10 cellular contexts compared by ENCODE assay signal in the genomic region with DNA sequence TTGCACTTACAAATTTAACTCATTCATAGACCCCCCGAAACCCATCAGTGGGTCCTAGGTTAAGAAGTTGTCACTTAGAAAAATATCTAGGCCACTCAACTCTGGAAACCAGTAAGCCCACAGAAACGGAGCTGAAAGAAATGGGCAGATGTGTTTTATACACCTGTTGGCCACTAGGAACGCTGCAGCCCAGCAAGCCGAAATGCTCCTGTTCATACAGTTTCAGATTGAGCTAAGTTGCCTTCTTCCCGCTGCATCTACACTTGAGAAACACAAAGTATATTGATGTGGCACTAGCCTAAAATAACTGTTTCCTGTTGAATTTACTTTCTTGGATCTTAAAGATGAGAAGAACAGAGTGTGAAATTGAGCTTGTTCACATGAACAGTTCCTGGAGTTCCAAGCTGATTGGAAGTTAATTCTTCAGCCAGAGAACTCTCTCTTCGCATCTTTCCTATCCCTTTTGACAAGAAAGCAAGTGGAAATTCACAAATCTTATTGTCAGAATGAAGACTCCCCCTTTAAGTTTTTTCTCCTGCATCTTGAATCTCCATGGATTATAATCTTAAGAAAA.
DNase-seq lines count a peak whose midpoint lies in the region; ATAC-seq, FAIRE-seq and TF ChIP-seq lines count a peak whose summit lies in the region.
"Had no signal": no experiment of that assay in that cellular context is flagged by ENCODE, and none has a peak within 500 bp of the region (broad histone marks: within the 10 kb centered on the region; RNA-seq: fewer than 3 reads in every experiment).

No MANE protein-coding gene starts in this region.

- BruUV-seq in Panc1 (replicated peaks; lab: Mats Ljungman, UMichigan) = no TSS peak

- H3K36me3 Mint-ChIP-seq in CD14-positive monocyte = no peaks in the 10 kb centered on the region
- H3K36me3 Mint-ChIP-seq: naive thymus-derived CD4-positive, alpha-beta T cell had no signal

- H3K9me3 Mint-ChIP-seq in CD14-positive monocyte = no peaks in the 10 kb centered on the region
- H3K9me3 Mint-ChIP-seq: naive thymus-derived CD4-positive, alpha-beta T cell had no signal

- ATAC-seq in HG03039 (IDR thresholded peaks at IDR 0.05; ENCODE audit: unreplicated experiment) (peak; percentile 73), Panc1 (peak; percentile 78), HG03469 (IDR thresholded peaks at IDR 0.05; ENCODE audit: unreplicated experiment) (no peak), HG02840 (IDR thresholded peaks at IDR 0.05; ENCODE audit: low FRiP score, unreplicated experiment) (no peak)
- ATAC-seq: naive thymus-derived CD4-positive, alpha-beta T cell had no signal

- H3K27me3 ChIP-seq in Panc1 (ENCODE audit: control insufficient read depth, insufficient read depth, low read length) = no peaks in the 10 kb centered on the region

- DNase-seq in CD14-positive monocyte (ENCODE audit: low spot score) (no peak), GM18507 (ENCODE audit: extremely low spot score, insufficient read length, low read depth) (peak; percentile 3), Panc1 (ENCODE audit: low read depth, low spot score) (peak; percentile 42), choroid plexus epithelial cell (ENCODE audit: low read depth) (peak; percentile 67), medulla oblongata (ENCODE audit: extremely low spot score) (peak; percentile 58)

- CTCF ChIA-PET in Panc1 (lab: Charles Lee) = interaction anchor here (0.6 to 1.7 kb wide), 7 partner anchors 20 to 1238 kb away, joined by 3 to 12 read pairs (median 4); no protein-coding TSS in a partner anchor

- peak; percentile 66 for TF ChIP-seq CTCF in CD14-positive monocyte (IDR thresholded peaks at IDR 0.05)
- peak; percentile 90 for TF ChIP-seq CTCF in Panc1 (IDR thresholded peaks at IDR 0.05)
- TF ChIP-seq CTCF in choroid plexus epithelial cell (conservative IDR thresholded peaks at IDR 0.05; ENCODE audit: low read depth, low read length) = peak; percentile 87

- no peaks in the 10 kb centered on the region for H3K4me1 Mint-ChIP-seq in CD14-positive monocyte
- H3K4me1 Mint-ChIP-seq: naive thymus-derived CD4-positive, alpha-beta T cell had no signal

- H3K4me1 ChIP-seq in Panc1 (ENCODE audit: control insufficient read depth, insufficient read depth, low read length) = no peaks in the 10 kb centered on the region

- intact Hi-C loops in CD14-positive monocyte (cut with micrococcal nuclease) (no loop called here), Panc1 (cut with micrococcal nuclease; ENCODE audit: unreplicated experiment) (loop anchor here (10.0 kb wide), 1 partner anchor 339 kb away; no protein-coding TSS in a partner anchor)

- H3K4me3 Mint-ChIP-seq in CD14-positive monocyte = no peak overlapping the region

- POLR2A ChIA-PET in Panc1 (lab: Charles Lee) = no interaction called here

- peaks cover 0 to 2% (median 1%) of the 10 kb centered on the region in 3 donors for H3K27me3 Mint-ChIP-seq in CD14-positive monocyte (ENCODE audit: low read depth in 3 of 3)

- H3K27ac Mint-ChIP-seq in CD14-positive monocyte = no peak overlapping the region
- H3K27ac Mint-ChIP-seq: naive thymus-derived CD4-positive, alpha-beta T cell had no signal

- peak; percentile 90 for FAIRE-seq in GM18507 (lab: Jason Lieb, UNC)

- in situ Hi-C loops in Panc1 (cut with HindIII; ENCODE audit: low pct_unique_long_range_greater_than_20kb, low sequenced_read_pairs) = no loop called here

- H3K4me3 ChIP-seq in Panc1 (ENCODE audit: low read depth in 2 of 2, low read length in 2 of 2) = no peak overlapping the region
- H3K4me3 ChIP-seq in choroid plexus epithelial cell (ENCODE audit: low read depth, low read length) = no peak overlapping the region
- H3K4me3 ChIP-seq: SK-N-MC had no signal

- H3K9me3 ChIP-seq in Panc1 (ENCODE audit: control insufficient read depth, insufficient read depth, low read depth, low read length) = no peaks in the 10 kb centered on the region

- no peaks in the 10 kb centered on the region for H3K36me3 ChIP-seq in Panc1 (ENCODE audit: control insufficient read depth, insufficient read depth, low read length)

- no peak overlapping the region for H3K27ac ChIP-seq in Panc1 (ENCODE audit: low read length)
- H3K27ac ChIP-seq: SK-N-MC had no signal

Comparison
In these comparisons a context has a peak if more than half of its experiments do, and no peak if none do; other contexts are left out.
1. ATAC-seq: peak in HG03039 (single experiment) and Panc1 (single experiment); none in HG03469 (single experiment) and HG02840 (single experiment).
2. Peak in every context shown above with its lines, with median percentiles within 50 percentile points of each other: CTCF ChIP-seq.